ENCODE assay signal across 1 cellular context in the genomic region with DNA sequence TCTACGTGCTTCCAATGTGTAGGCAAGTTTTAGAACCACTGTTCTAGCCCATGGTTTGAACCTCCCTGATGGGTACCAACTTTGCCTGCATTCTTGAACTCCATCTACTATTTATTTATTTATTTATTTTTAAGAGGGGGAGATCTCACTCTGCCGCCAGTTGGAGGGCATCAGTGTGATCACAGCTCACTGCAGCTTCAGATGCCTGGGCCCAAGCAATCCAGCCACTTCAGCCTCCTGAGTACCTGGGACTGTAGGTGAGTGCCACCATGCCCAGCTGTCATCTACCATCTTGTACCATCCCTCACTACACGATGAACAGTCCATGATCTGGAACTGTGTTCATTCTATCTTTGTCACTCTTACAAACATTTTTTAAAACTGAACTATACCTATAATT.
TF ChIP-seq lines count a peak whose summit lies in the region.

No MANE protein-coding gene starts in this region.

TF ChIP-seq in GM23338, 12 proteins besides CTCF, POLR2A, EP300 and RAD21 (continued from another document):
- TF ChIP-seq CREB1 (CRISPR knock-in tag; IDR thresholded peaks at IDR 0.05; ENCODE audit: low read depth) (no peak), JUNB (IDR thresholded peaks at IDR 0.05; ENCODE audit: unreplicated experiment) (no peak), ZNF114 (CRISPR knock-in tag; IDR thresholded peaks at IDR 0.05) (no peak), ZNF331 (CRISPR knock-in tag; IDR thresholded peaks at IDR 0.05; ENCODE audit: low read depth) (no peak), POLR2AphosphoS5 (IDR thresholded peaks at IDR 0.05; ENCODE audit: low read depth) (no peak)
- TF ChIP-seq, protein P1, sequence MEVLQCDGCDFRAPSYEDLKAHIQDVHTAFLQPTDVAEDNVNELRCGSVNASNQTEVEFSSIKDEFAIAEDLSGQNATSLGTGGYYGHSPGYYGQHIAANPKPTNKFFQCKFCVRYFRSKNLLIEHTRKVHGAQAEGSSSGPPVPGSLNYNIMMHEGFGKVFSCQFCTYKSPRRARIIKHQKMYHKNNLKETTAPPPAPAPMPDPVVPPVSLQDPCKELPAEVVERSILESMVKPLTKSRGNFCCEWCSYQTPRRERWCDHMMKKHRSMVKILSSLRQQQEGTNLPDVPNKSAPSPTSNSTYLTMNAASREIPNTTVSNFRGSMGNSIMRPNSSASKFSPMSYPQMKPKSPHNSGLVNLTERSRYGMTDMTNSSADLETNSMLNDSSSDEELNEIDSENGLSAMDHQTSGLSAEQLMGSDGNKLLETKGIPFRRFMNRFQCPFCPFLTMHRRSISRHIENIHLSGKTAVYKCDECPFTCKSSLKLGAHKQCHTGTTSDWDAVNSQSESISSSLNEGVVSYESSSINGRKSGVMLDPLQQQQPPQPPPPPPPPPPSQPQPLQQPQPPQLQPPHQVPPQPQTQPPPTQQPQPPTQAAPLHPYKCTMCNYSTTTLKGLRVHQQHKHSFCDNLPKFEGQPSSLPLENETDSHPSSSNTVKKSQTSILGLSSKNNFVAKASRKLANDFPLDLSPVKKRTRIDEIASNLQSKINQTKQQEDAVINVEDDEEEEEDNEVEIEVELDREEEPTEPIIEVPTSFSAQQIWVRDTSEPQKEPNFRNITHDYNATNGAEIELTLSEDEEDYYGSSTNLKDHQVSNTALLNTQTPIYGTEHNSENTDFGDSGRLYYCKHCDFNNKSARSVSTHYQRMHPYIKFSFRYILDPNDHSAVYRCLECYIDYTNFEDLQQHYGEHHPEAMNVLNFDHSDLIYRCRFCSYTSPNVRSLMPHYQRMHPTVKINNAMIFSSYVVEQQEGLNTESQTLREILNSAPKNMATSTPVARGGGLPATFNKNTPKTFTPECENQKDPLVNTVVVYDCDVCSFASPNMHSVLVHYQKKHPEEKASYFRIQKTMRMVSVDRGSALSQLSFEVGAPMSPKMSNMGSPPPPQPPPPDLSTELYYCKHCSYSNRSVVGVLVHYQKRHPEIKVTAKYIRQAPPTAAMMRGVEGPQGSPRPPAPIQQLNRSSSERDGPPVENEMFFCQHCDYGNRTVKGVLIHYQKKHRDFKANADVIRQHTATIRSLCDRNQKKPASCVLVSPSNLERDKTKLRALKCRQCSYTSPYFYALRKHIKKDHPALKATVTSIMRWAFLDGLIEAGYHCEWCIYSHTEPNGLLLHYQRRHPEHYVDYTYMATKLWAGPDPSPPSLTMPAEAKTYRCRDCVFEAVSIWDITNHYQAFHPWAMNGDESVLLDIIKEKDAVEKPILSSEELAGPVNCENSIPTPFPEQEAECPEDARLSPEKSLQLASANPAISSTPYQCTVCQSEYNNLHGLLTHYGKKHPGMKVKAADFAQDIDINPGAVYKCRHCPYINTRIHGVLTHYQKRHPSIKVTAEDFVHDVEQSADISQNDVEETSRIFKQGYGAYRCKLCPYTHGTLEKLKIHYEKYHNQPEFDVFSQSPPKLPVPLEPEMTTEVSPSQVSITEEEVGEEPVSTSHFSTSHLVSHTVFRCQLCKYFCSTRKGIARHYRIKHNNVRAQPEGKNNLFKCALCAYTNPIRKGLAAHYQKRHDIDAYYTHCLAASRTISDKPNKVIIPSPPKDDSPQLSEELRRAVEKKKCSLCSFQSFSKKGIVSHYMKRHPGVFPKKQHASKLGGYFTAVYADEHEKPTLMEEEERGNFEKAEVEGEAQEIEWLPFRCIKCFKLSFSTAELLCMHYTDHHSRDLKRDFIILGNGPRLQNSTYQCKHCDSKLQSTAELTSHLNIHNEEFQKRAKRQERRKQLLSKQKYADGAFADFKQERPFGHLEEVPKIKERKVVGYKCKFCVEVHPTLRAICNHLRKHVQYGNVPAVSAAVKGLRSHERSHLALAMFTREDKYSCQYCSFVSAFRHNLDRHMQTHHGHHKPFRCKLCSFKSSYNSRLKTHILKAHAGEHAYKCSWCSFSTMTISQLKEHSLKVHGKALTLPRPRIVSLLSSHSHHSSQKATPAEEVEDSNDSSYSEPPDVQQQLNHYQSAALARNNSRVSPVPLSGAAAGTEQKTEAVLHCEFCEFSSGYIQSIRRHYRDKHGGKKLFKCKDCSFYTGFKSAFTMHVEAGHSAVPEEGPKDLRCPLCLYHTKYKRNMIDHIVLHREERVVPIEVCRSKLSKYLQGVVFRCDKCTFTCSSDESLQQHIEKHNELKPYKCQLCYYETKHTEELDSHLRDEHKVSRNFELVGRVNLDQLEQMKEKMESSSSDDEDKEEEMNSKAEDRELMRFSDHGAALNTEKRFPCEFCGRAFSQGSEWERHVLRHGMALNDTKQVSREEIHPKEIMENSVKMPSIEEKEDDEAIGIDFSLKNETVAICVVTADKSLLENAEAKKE (CRISPR knock-in tag; IDR thresholded peaks at IDR 0.05) = no peak
- TF ChIP-seq, protein P2, sequence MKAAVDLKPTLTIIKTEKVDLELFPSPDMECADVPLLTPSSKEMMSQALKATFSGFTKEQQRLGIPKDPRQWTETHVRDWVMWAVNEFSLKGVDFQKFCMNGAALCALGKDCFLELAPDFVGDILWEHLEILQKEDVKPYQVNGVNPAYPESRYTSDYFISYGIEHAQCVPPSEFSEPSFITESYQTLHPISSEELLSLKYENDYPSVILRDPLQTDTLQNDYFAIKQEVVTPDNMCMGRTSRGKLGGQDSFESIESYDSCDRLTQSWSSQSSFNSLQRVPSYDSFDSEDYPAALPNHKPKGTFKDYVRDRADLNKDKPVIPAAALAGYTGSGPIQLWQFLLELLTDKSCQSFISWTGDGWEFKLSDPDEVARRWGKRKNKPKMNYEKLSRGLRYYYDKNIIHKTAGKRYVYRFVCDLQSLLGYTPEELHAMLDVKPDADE (IDR thresholded peaks at IDR 0.05) = no peak
